8 cellular contexts compared by ENCODE assay signal in genomic region chr9:136409557-136410455, GRCh38. TPM values are rescaled to one million over a fixed set of nuclear protein-coding genes. Genes with fewer than 3 reads are reported as not detected.
A peak's percentile ranks its signal among the peaks of the same experiment; 100 is the strongest.
DNase-seq lines count a peak whose midpoint lies in the region; ATAC-seq, FAIRE-seq and TF ChIP-seq lines count a peak whose summit lies in the region.

No MANE protein-coding gene starts in this region.

- TF ChIP-seq EP300 in GM12878 (IDR thresholded peaks at IDR 0.05; ENCODE audit: borderline replicate concordance in 1 of 2, control insufficient read depth in 1 of 2, low read depth in 2 of 2, low read length in 2 of 2) = no peak

- H3K4me3 ChIP-seq in AG10803 (ENCODE audit: low read length) (peak overlapping the region; percentile 94), GM12878 (peak overlapping the region; percentile 81), small intestine (ENCODE audit: low read depth in 1 of 2, low read length in 2 of 2) (peak overlapping the region; percentile 92 to 94)

- peak overlapping the region; percentile 97 for H3K9ac ChIP-seq in GM12878 (ENCODE audit: control insufficient read depth, insufficient read depth, low read length)

- H3K27ac ChIP-seq in GM12878 (ENCODE audit: control insufficient read depth, insufficient read depth) = peak overlapping the region; percentile 93
- peak overlapping the region; percentile 39 to 75 for H3K27ac ChIP-seq in small intestine (ENCODE audit: low read depth in 1 of 2, low read length in 1 of 2)

- SMC1A ChIA-PET in GM12878 (lab: Charles Lee; ENCODE audit: uncharacterized antibody, unreplicated experiment) = interaction anchor here (0.8 to 1.4 kb wide), 3 partner anchors 9 to 215 kb away, joined by 3 to 4 read pairs (median 3); no protein-coding TSS in a partner anchor

- H3K9me3 ChIP-seq in GM12878 (replicated peaks; ENCODE audit: control insufficient read depth, insufficient read depth, low read length) (no peaks in the 10 kb centered on the region), small intestine (ENCODE audit: control insufficient read depth, low read depth) (no peaks in the 10 kb centered on the region)

- ATAC-seq in GM18867 (IDR thresholded peaks at IDR 0.05; ENCODE audit: unreplicated experiment) (peak; percentile 20), HG03135 (IDR thresholded peaks at IDR 0.05; ENCODE audit: unreplicated experiment) (peak; percentile 14), GM12878 (peak; percentile 59), HG03159 (IDR thresholded peaks at IDR 0.05; ENCODE audit: unreplicated experiment) (no peak)

- H3K27me3 ChIP-seq in GM12878 (replicated peaks in 1 of 2; ENCODE audit: control insufficient read depth in 2 of 2, insufficient read depth in 2 of 2, low read length in 1 of 2) = no peaks in the 10 kb centered on the region
- H3K27me3 ChIP-seq in small intestine (ENCODE audit: control insufficient read depth in 2 of 2, insufficient read depth in 2 of 2, low read length in 2 of 2) = no peaks in the 10 kb centered on the region

- RAD21 ChIA-PET in GM12878 (lab: Charles Lee; ENCODE audit: unreplicated experiment) = interaction anchor here (1.2 kb wide), 1 partner anchor 8 kb away, joined by 3 read pairs; no protein-coding TSS in a partner anchor

- 1% methylated on average over 47 of the region's 71 CpGs for WGBS in GM12878 (ENCODE audit: insufficient coverage, insufficient replicate concordance, low lambda C conversion rate, missing lambda C conversion rate)
- 9 to 13% (median 10%) methylated on average over 48 to 71 of the region's 71 CpGs for WGBS in small intestine, 3 donors

- TF ChIP-seq CTCF in AG10803 (conservative IDR thresholded peaks at IDR 0.05; ENCODE audit: low read length) = 0 out of 2 replicates have a peak, but pooled peaks have one; percentile 0
- no peak for TF ChIP-seq CTCF in GM12878 (IDR thresholded peaks at IDR 0.05 in 2 of 3, conservative IDR thresholded peaks at IDR 0.05 in 1 of 3; ENCODE audit: control insufficient read depth in 2 of 3, extremely low read depth in 1 of 3, insufficient read depth in 1 of 3, low read depth in 3 of 3, low read length in 3 of 3)

- H3K4me1 ChIP-seq in GM12878 (ENCODE audit: control insufficient read depth, insufficient read depth, low read length) (peaks cover 25% of the 10 kb centered on the region), small intestine (ENCODE audit: control insufficient read depth in 2 of 2, insufficient read depth in 1 of 2, low read depth in 1 of 2, low read length in 1 of 2) (peaks cover 4% of the 10 kb centered on the region in 2 donors)

- no peaks in the 10 kb centered on the region for H4K20me1 ChIP-seq in GM12878 (ENCODE audit: control insufficient read depth, insufficient read depth)

- peaks cover 14 to 24% of the 10 kb centered on the region in 2 experiments; a peak in 3 of 4 replicates for H3K36me3 ChIP-seq in GM12878 (ENCODE audit: control insufficient read depth in 2 of 2, insufficient read depth in 2 of 2, low read length in 1 of 2)
- peaks cover 4 to 13% of the 10 kb centered on the region in 2 donors for H3K36me3 ChIP-seq in small intestine (ENCODE audit: control insufficient read depth in 2 of 2, insufficient read depth in 2 of 2, low read length in 2 of 2)

- CTCF ChIA-PET in GM12878 (lab: Yijun Ruan, JAX) = interaction anchor here (0.6 to 2.0 kb wide), 5 partner anchors 9 to 350 kb away, joined by 3 to 21 read pairs (median 5); no protein-coding TSS in a partner anchor

- TF ChIP-seq POLR2A in Raji (IDR thresholded peaks at IDR 0.05; ENCODE audit: insufficient read depth, low read depth, low read length) (peak; percentile 25; the same call in 1 of the 2 replicates), GM12878 (IDR thresholded peaks at IDR 0.05; ENCODE audit: low read depth, low read length) (peak; percentile 67)

- intact Hi-C loops in GM12878 (cut with micrococcal nuclease; ENCODE audit: unreplicated experiment) = loop anchor here (2.0 kb wide), 1 partner anchor 73 kb away; the partner anchor contains the start of gene SEC16A

- DNase-seq in AG10803 (ENCODE audit: low read depth) = peak; percentile 31
- DNase-seq in GM12878 (ENCODE audit: low read depth, low spot score) = no peak
- DNase-seq in iPS-NIHi11 (ENCODE audit: low spot score) = peak; percentile 70
- DNase-seq in small intestine = peak; percentile 43

- FAIRE-seq in GM12878 (lab: Jason Lieb, UNC) (no peak), small intestine (lab: Jason Lieb, UNC) (no peak)

- peak overlapping the region; percentile 47 for H2AFZ ChIP-seq in GM12878 (ENCODE audit: control insufficient read depth, low read depth, low read length)

- peak overlapping the region; percentile 99 for H3K4me2 ChIP-seq in GM12878 (ENCODE audit: control insufficient read depth, insufficient read depth)

- TF ChIP-seq RAD21 in GM12878 (IDR thresholded peaks at IDR 0.05; ENCODE audit: insufficient read depth, low read depth, low read length) = no peak

- in situ Hi-C loops in GM12878 (cut with MboI) = no loop called here

- POLR2A ChIA-PET in GM12878 (lab: Charles Lee) = interaction anchor here (0.7 to 1.9 kb wide), 7 partner anchors 9 to 660 kb away, joined by 3 to 11 read pairs (median 4); partner anchors contain the start of genes SAPCD2 and SNAPC4

- TSS peak; percentile 68 for BruUV-seq in GM12878 (replicated peaks; lab: Mats Ljungman, UMichigan)

- H3K79me2 ChIP-seq in GM12878 (ENCODE audit: control insufficient read depth, insufficient read depth, low read length) = peaks cover 55% of the 10 kb centered on the region

RNA-seq across cellular contexts. Expression of gene ENTR1, which starts 0.6 kb away (rescaled TPM):
- 55.0 and 60.4 TPM in 2 replicates for total RNA-seq in GM12878 (2013; cell fraction: nucleolus; rRNA removed)
- total RNA-seq in GM12878 (2014; rRNA removed) (58.4 and 61.2 TPM in 2 replicates), GM12878 (2014; rRNA removed; fragmentation: Illumina TruSeq; extraction: Trizol) (35.5 and 38.4 TPM in 2 replicates), GM12878 (2021) (75.4 and 81.7 TPM in 2 replicates)
- polyA plus RNA-seq in GM12878 (2011; ENCODE audit: low read depth) = 17.1 TPM
- polyA plus RNA-seq in GM12878 (2011; rRNA removed) (47.7 and 55.4 TPM in 2 replicates), GM12878 (2014; fragmentation: Illumina TruSeq; extraction: Trizol) (19.0 and 43.7 TPM in 2 replicates), GM12878 (2014; fragmentation: Nextera tagmentation; extraction: Ambion mirVana) (10 to 100 TPM in 1 of 2 experiments, 1 to 10 TPM in 1; 8.2 to 20.4 TPM), GM12878 (2014; rRNA removed) (96.4 and 105 TPM in 2 replicates), GM12878 (2016; fragmentation: Nextera tagmentation; extraction: Ambion mirVana) (10 to 100 TPM; 10.5 to 14.9 TPM), small intestine (10 to 100 TPM; 22.7 to 37.8 (median 25.7) TPM)
- 41.9 and 53.8 TPM in 2 replicates for polyA plus RNA-seq in GM12878 (2011; cell fraction: cytosol; rRNA removed)
- 296 and 320 TPM in 2 replicates for polyA plus RNA-seq in GM12878 (2011; cell fraction: nucleus; rRNA removed)
- 32.2 and 42.4 TPM in 2 replicates for polyA plus RNA-seq in GM12878 (2012)
- 15.0 and 45.6 TPM in 2 replicates for polyA minus RNA-seq in GM12878 (2011; rRNA and poly(A)+ RNA removed)
- polyA minus RNA-seq in GM12878 (2011; cell fraction: cytosol; rRNA and poly(A)+ RNA removed) = 24.7 and 29.1 TPM in 2 replicates
- polyA minus RNA-seq in GM12878 (2011; cell fraction: nucleus; rRNA and poly(A)+ RNA removed) = 50.2 and 69.5 TPM in 2 replicates

RNA-seq across cellular contexts. Expression of gene PMPCA, which starts 0.7 kb away (rescaled TPM):
- total RNA-seq in GM12878 (2013; cell fraction: nucleolus; rRNA removed) = 64.9 and 75.3 TPM in 2 replicates
- total RNA-seq in GM12878 (2014; rRNA removed) (61.7 and 67.9 TPM in 2 replicates), GM12878 (2014; rRNA removed; fragmentation: Illumina TruSeq; extraction: Trizol) (40.8 and 47.3 TPM in 2 replicates), GM12878 (2021) (85.9 and 89.8 TPM in 2 replicates)
- 37.1 TPM for polyA plus RNA-seq in GM12878 (2011; ENCODE audit: low read depth)
- polyA plus RNA-seq in GM12878 (2011; rRNA removed) (80.3 and 82.5 TPM in 2 replicates), GM12878 (2014; fragmentation: Illumina TruSeq; extraction: Trizol) (63.1 and 69.0 TPM in 2 replicates), GM12878 (2014; fragmentation: Nextera tagmentation; extraction: Ambion mirVana) (10 to 100 TPM in 1 of 2 experiments, 1 to 10 TPM in 1; 8.1 to 12.3 TPM), GM12878 (2014; rRNA removed) (90.0 and 93.0 TPM in 2 replicates), GM12878 (2016; fragmentation: Nextera tagmentation; extraction: Ambion mirVana) (100 to 1,000 TPM; 123 to 137 TPM), small intestine (10 to 100 TPM; 34.7 to 51.1 (median 46.7) TPM)
- polyA plus RNA-seq in GM12878 (2011; cell fraction: cytosol; rRNA removed) = 70.0 and 94.3 TPM in 2 replicates
- polyA plus RNA-seq in GM12878 (2011; cell fraction: nucleus; rRNA removed) = 268 and 279 TPM in 2 replicates
- polyA plus RNA-seq in GM12878 (2012) = 78.5 and 91.3 TPM in 2 replicates
- 50.8 and 53.6 TPM in 2 replicates for polyA minus RNA-seq in GM12878 (2011; rRNA and poly(A)+ RNA removed)
- polyA minus RNA-seq in GM12878 (2011; cell fraction: cytosol; rRNA and poly(A)+ RNA removed) = 13.8 and 16.0 TPM in 2 replicates
- polyA minus RNA-seq in GM12878 (2011; cell fraction: nucleus; rRNA and poly(A)+ RNA removed) = 46.1 and 51.3 TPM in 2 replicates

RNA-seq across cellular contexts. Expression of gene SNAPC4, which starts 9.8 kb away (rescaled TPM):
- 20.6 and 25.5 TPM in 2 replicates for total RNA-seq in GM12878 (2013; cell fraction: nucleolus; rRNA removed)
- total RNA-seq in GM12878 (2014; rRNA removed) (7.7 and 8.8 TPM in 2 replicates), GM12878 (2014; rRNA removed; fragmentation: Illumina TruSeq; extraction: Trizol) (5.1 and 5.2 TPM in 2 replicates), GM12878 (2021) (16.4 and 19.8 TPM in 2 replicates)
- polyA plus RNA-seq in GM12878 (2011; ENCODE audit: low read depth) = 3.1 TPM
- polyA plus RNA-seq in GM12878 (2011; rRNA removed) (2.4 and 3.5 TPM in 2 replicates), GM12878 (2014; fragmentation: Illumina TruSeq; extraction: Trizol) (7.1 and 8.7 TPM in 2 replicates), GM12878 (2014; fragmentation: Nextera tagmentation; extraction: Ambion mirVana) (under 1 TPM; 0.42 to 0.43 TPM), GM12878 (2014; rRNA removed) (16.9 and 18.1 TPM in 2 replicates), GM12878 (2016; fragmentation: Nextera tagmentation; extraction: Ambion mirVana) (1 to 10 TPM; 6.8 to 7.2 TPM), small intestine (1 to 10 TPM; 5.4 to 7.1 (median 5.6) TPM)
- polyA plus RNA-seq in GM12878 (2011; cell fraction: cytosol; rRNA removed) = 3.4 and 5.5 TPM in 2 replicates
- 21.4 and 37.3 TPM in 2 replicates for polyA plus RNA-seq in GM12878 (2011; cell fraction: nucleus; rRNA removed)
- 8.0 and 10.3 TPM in 2 replicates for polyA plus RNA-seq in GM12878 (2012)
- polyA minus RNA-seq in GM12878 (2011; rRNA and poly(A)+ RNA removed) = 2.6 and 3.9 TPM in 2 replicates
- 2.4 and 2.7 TPM in 2 replicates for polyA minus RNA-seq in GM12878 (2011; cell fraction: cytosol; rRNA and poly(A)+ RNA removed)
- 4.5 and 7.1 TPM in 2 replicates for polyA minus RNA-seq in GM12878 (2011; cell fraction: nucleus; rRNA and poly(A)+ RNA removed)

RNA-seq across cellular contexts. Expression of gene INPP5E, which starts 29.8 kb away (rescaled TPM):
- total RNA-seq in GM12878 (2013; cell fraction: nucleolus; rRNA removed) = 32.3 and 36.3 TPM in 2 replicates
- 6.6 and 7.4 TPM in 2 replicates for total RNA-seq in GM12878 (2014; rRNA removed)
- 3.4 and 3.6 TPM in 2 replicates for total RNA-seq in GM12878 (2014; rRNA removed; fragmentation: Illumina TruSeq; extraction: Trizol)
- total RNA-seq in GM12878 (2021) = 13.0 and 15.6 TPM in 2 replicates
- polyA plus RNA-seq in GM12878 (2011; ENCODE audit: low read depth) = 2.8 TPM
- polyA plus RNA-seq in GM12878 (2011; rRNA removed) = 4.6 and 7.1 TPM in 2 replicates
- polyA plus RNA-seq in GM12878 (2011; cell fraction: cytosol; rRNA removed) = 8.6 and 10.4 TPM in 2 replicates
- 78.9 and 90.5 TPM in 2 replicates for polyA plus RNA-seq in GM12878 (2011; cell fraction: nucleus; rRNA removed)
- polyA plus RNA-seq in GM12878 (2012) = 8.4 and 9.5 TPM in 2 replicates
- 2.1 and 3.4 TPM in 2 replicates for polyA plus RNA-seq in GM12878 (2014; fragmentation: Illumina TruSeq; extraction: Trizol)
- polyA plus RNA-seq in GM12878 (2014; fragmentation: Nextera tagmentation; extraction: Ambion mirVana) = 1 to 10 TPM in 1 of 2 experiments, under 1 TPM in 1; 0.24 to 1.2 TPM
- polyA plus RNA-seq in GM12878 (2014; rRNA removed) = 14.8 and 16.0 TPM in 2 replicates
- 1 to 10 TPM; 4.7 to 5.9 TPM for polyA plus RNA-seq in GM12878 (2016; fragmentation: Nextera tagmentation; extraction: Ambion mirVana)
- 4.3 and 8.1 TPM in 2 replicates for polyA minus RNA-seq in GM12878 (2011; rRNA and poly(A)+ RNA removed)
- 4.1 and 4.8 TPM in 2 replicates for polyA minus RNA-seq in GM12878 (2011; cell fraction: cytosol; rRNA and poly(A)+ RNA removed)
- 10.2 and 17.1 TPM in 2 replicates for polyA minus RNA-seq in GM12878 (2011; cell fraction: nucleus; rRNA and poly(A)+ RNA removed)
- polyA plus RNA-seq in small intestine = 1 to 10 TPM; 5.7 to 8.9 (median 5.7) TPM

RNA-seq across cellular contexts. Expression of gene CARD9, which starts 36.3 kb away (rescaled TPM):
- 35.2 and 40.5 TPM in 2 replicates for total RNA-seq in GM12878 (2013; cell fraction: nucleolus; rRNA removed)
- total RNA-seq in GM12878 (2014; rRNA removed) = 1.9 and 2.2 TPM in 2 replicates
- 0.55 and 0.58 TPM in 2 replicates for total RNA-seq in GM12878 (2014; rRNA removed; fragmentation: Illumina TruSeq; extraction: Trizol)
- total RNA-seq in GM12878 (2021) = 2.4 and 2.6 TPM in 2 replicates
- polyA plus RNA-seq in GM12878 (2011; ENCODE audit: low read depth) = 0.59 TPM
- polyA plus RNA-seq in GM12878 (2011; rRNA removed) = 1.9 and 4.9 TPM in 2 replicates
- polyA plus RNA-seq in GM12878 (2011; cell fraction: cytosol; rRNA removed) = 5.3 and 9.1 TPM in 2 replicates
- 80.5 and 97.8 TPM in 2 replicates for polyA plus RNA-seq in GM12878 (2011; cell fraction: nucleus; rRNA removed)
- polyA plus RNA-seq in GM12878 (2012) = 2.7 and 2.9 TPM in 2 replicates
- 0.34 TPM in 1 of 2 replicates, not detected in the other for polyA plus RNA-seq in GM12878 (2014; fragmentation: Illumina TruSeq; extraction: Trizol)
- under 1 TPM in 1 of 2 experiments, not detected in 1; 0.11 TPM for polyA plus RNA-seq in GM12878 (2014; fragmentation: Nextera tagmentation; extraction: Ambion mirVana)
- polyA plus RNA-seq in GM12878 (2014; rRNA removed) = 1.6 and 2.1 TPM in 2 replicates
- 1 to 10 TPM; 1.8 to 2.2 TPM for polyA plus RNA-seq in GM12878 (2016; fragmentation: Nextera tagmentation; extraction: Ambion mirVana)
- polyA minus RNA-seq in GM12878 (2011; rRNA and poly(A)+ RNA removed) = 3.6 and 6.7 TPM in 2 replicates
- polyA minus RNA-seq in GM12878 (2011; cell fraction: cytosol; rRNA and poly(A)+ RNA removed) = 2.4 and 2.8 TPM in 2 replicates
- 10.4 and 18.9 TPM in 2 replicates for polyA minus RNA-seq in GM12878 (2011; cell fraction: nucleus; rRNA and poly(A)+ RNA removed)
- polyA plus RNA-seq in small intestine = 1 to 10 TPM; 1.8 to 3.8 (median 2.0) TPM
